31 cellular contexts compared by ENCODE assay signal in the genomic region with DNA sequence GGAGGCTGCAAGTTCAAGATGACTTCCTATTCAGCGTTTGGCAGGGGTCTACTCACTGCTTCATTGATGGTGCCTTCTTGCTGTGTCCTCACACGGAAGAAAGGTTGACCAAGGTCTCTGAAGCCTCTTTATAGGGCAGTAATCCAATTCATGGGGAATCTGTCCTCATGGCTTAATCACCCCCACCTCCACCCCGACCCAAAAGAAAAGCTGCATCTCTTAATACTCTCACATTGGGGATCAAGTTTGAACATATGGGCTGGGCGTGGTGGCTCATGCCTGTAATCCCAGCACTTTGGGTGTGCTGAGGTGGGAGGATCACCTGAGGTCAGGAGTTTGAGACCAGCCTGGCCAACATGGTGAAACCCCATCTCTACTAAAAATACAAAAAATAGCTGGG. TPM values are rescaled to one million over a fixed set of nuclear protein-coding genes. Genes with fewer than 3 reads are reported as not detected.
"Had no signal": no experiment of that assay in that cellular context is flagged by ENCODE, and none has a peak within 500 bp of the region (broad histone marks: within the 10 kb centered on the region; RNA-seq: fewer than 3 reads in every experiment).

No MANE protein-coding gene starts in this region.

- H3K9ac ChIP-seq: neural progenitor cell, parathyroid adenoma had no signal

- H2AFZ ChIP-seq: neural progenitor cell, parathyroid adenoma had no signal

- H3K27me3 Mint-ChIP-seq: progenitor cell of endocrine pancreas had no signal

- H3K27ac ChIP-seq: dorsolateral prefrontal cortex, epithelial cell of prostate, gastrocnemius medialis, neural progenitor cell, parathyroid adenoma, stomach, testis, tibial nerve, upper lobe of right lung, uterus had no signal

- H3K27ac Mint-ChIP-seq: endodermal cell; memory B cell; naive thymus-derived CD4-positive, alpha-beta T cell; neural progenitor cell had no signal

- H3K79me2 ChIP-seq: parathyroid adenoma had no signal

- H3K27me3 ChIP-seq: dorsolateral prefrontal cortex, gastrocnemius medialis, neural progenitor cell, stomach, testis, tibial nerve, upper lobe of right lung, uterus had no signal

- H3K4me3 ChIP-seq: dorsolateral prefrontal cortex, gastrocnemius medialis, lung, neural progenitor cell, smooth muscle cell, stomach, testis, tibial nerve, upper lobe of right lung, uterus had no signal

- FAIRE-seq: colon, kidney had no signal

- ATAC-seq: esophagus mucosa; gastrocnemius medialis; left lobe of liver; naive thymus-derived CD4-positive, alpha-beta T cell; sciatic nerve; upper lobe of right lung had no signal

- H3K9me3 ChIP-seq: gastrocnemius medialis, stomach, testis, tibial nerve, upper lobe of right lung, uterus had no signal

- H3K4me1 ChIP-seq: gastrocnemius medialis, neural progenitor cell, parathyroid adenoma, stomach, testis, tibial nerve, upper lobe of right lung, uterus had no signal

- H3K4me1 Mint-ChIP-seq: memory B cell; naive thymus-derived CD4-positive, alpha-beta T cell; neural progenitor cell had no signal

- H3K9me3 Mint-ChIP-seq: endodermal cell, memory B cell, nephron, neural progenitor cell had no signal

- H3K36me3 ChIP-seq: gastrocnemius medialis, neural progenitor cell, stomach, tibial nerve, upper lobe of right lung, uterus had no signal

- DNase-seq: dorsolateral prefrontal cortex; effector CD8-positive, alpha-beta T cell; endodermal cell; foreskin fibroblast; gastrocnemius medialis; head of caudate nucleus; kidney; midbrain; naive thymus-derived CD4-positive, alpha-beta T cell; stimulated activated CD4-positive, alpha-beta T cell treated with anti-CD3 and anti-CD28 coated beads, Interleukin-12 subunit alpha, Interleukin-12 subunit beta, amount 100 ng/mL, for 4 hours; stimulated activated CD4-positive, alpha-beta T cell treated with anti-CD3 and anti-CD28 coated beads, Interleukin-1b, Interleukin-23, amount 100 ng/mL, for 48 hours; stimulated activated CD4-positive, alpha-beta T cell treated with anti-CD3 and anti-CD28 coated beads, Interleukin-4, amount 100 ng/mL, for 1 hour; stimulated activated CD8-positive, alpha-beta memory T cell treated with anti-CD3 and anti-CD28 coated beads, Interleukin-4, amount 100 ng/mL, for 48 hours; stimulated activated naive CD4-positive, alpha-beta T cell treated with Interleukin-2 at 50 U/mL for 16 hours; stomach; testis; upper lobe of right lung; uterus had no signal

- H3K4me3 Mint-ChIP-seq: endodermal cell; memory B cell; naive thymus-derived CD4-positive, alpha-beta T cell; nephron; neural progenitor cell had no signal

- H3K36me3 Mint-ChIP-seq: memory B cell; naive thymus-derived CD4-positive, alpha-beta T cell; neural progenitor cell had no signal

- H3K4me2 ChIP-seq: neural progenitor cell, smooth muscle cell had no signal

RNA-seq across cellular contexts. Expression of gene HNMT, which starts 36.4 kb away (rescaled TPM):
- polyA plus RNA-seq: naive thymus-derived CD4-positive, alpha-beta T cell had no signal
